ENCODE assay signal across 10 cellular contexts in genomic region chr7:23333671-23334246, GRCh38. TPM values are rescaled to one million over a fixed set of nuclear protein-coding genes. Genes with fewer than 3 reads are reported as not detected.
DNase-seq lines count a peak whose midpoint lies in the region; ATAC-seq and TF ChIP-seq lines count a peak whose summit lies in the region.
"Had no signal": no experiment of that assay in that cellular context is flagged by ENCODE, and none has a peak within 500 bp of the region (broad histone marks: within the 10 kb centered on the region; RNA-seq: fewer than 3 reads in every experiment).

No MANE protein-coding gene starts in this region.

- no peak overlapping the region for H2BK120ac ChIP-seq in neuronal stem cell (ENCODE audit: low read depth, low read length)

- H3K9me3 ChIP-seq in heart right ventricle = peaks cover 0 to 6% (median 0%) of the 10 kb centered on the region in 11 donors
- no peaks in the 10 kb centered on the region for H3K9me3 ChIP-seq in spleen
- H3K9me3 ChIP-seq in neuronal stem cell (replicated peaks in 1 of 2; ENCODE audit: control insufficient read depth in 2 of 2, insufficient read depth in 1 of 2, low read depth in 1 of 2, low read length in 2 of 2) = peaks cover 6 to 7% of the 10 kb centered on the region in 2 donors

- peak; percentile 95 for DNase-seq in HCEC 1CT
- DNase-seq in amniotic epithelial cell (ENCODE audit: low read depth) = peak; percentile 99
- DNase-seq in heart right ventricle = peak; percentile 8 to 15
- no peak for DNase-seq in spleen
- no peak for DNase-seq in NCI-H1417 treated with DMSO at 0.1 percent for 48 hours (lab: John Stamatoyannopoulos, UW)
- DNase-seq in neuronal stem cell (ENCODE audit: low spot score) = no peak
- no peak for DNase-seq in NCI-H1105 (lab: John Stamatoyannopoulos, UW)
- DNase-seq: activated naive CD8-positive, alpha-beta T cell treated with anti-CD3 and anti-CD28 coated beads, Interleukin-2, amount 10 ng/mL, durations not matched to agents 7 days and 5 days; hippocampal formation had no signal

- intact Hi-C loops in heart right ventricle (cut with DNase I) = no loop called here
- intact Hi-C loops in spleen (cut with DNase I; ENCODE audit: low total_unique reads) = no loop called here

- H3K4me3 ChIP-seq in heart right ventricle = no peak overlapping the region
- no peak overlapping the region for H3K4me3 ChIP-seq in spleen
- H3K4me3 ChIP-seq in neuronal stem cell (ENCODE audit: low read length in 2 of 2) = no peak overlapping the region

- peak in 6 of 8 donors; percentile 40 to 79 (median 56) for ATAC-seq in heart right ventricle
- no peak for ATAC-seq in HG03432 (IDR thresholded peaks at IDR 0.05; ENCODE audit: unreplicated experiment)

- TF ChIP-seq POLR2A in spleen (IDR thresholded peaks at IDR 0.05) = no peak

- peak overlapping the region in 7 of 10 donors; percentile 7 to 63 (median 50) for H3K27ac ChIP-seq in heart right ventricle
- H3K27ac ChIP-seq in spleen = peak overlapping the region in 6 of 8 donors; percentile 12 to 62 (median 26)
- no peak overlapping the region for H3K27ac ChIP-seq in neuronal stem cell (replicated peaks; ENCODE audit: low read length)

- H3K14ac ChIP-seq in neuronal stem cell (ENCODE audit: low read length) = no peak overlapping the region

- TF ChIP-seq CTCF in heart right ventricle (IDR thresholded peaks at IDR 0.05) = no peak
- no peak for TF ChIP-seq CTCF in spleen (IDR thresholded peaks at IDR 0.05 in 8 of 11, conservative IDR thresholded peaks at IDR 0.05 in 3 of 11)

- H3K27me3 ChIP-seq in heart right ventricle = peaks cover 0 to 5% (median 0%) of the 10 kb centered on the region in 7 donors
- H3K27me3 ChIP-seq in spleen (replicated peaks in 1 of 7) = no peaks in the 10 kb centered on the region
- H3K27me3 ChIP-seq in neuronal stem cell (ENCODE audit: control insufficient read depth in 3 of 3, insufficient read depth in 3 of 3, low read depth in 1 of 3, low read length in 3 of 3) = no peaks in the 10 kb centered on the region

- no peak overlapping the region for H2BK12ac ChIP-seq in neuronal stem cell (ENCODE audit: low read length)

- no peak overlapping the region for H4K8ac ChIP-seq in neuronal stem cell (ENCODE audit: low read depth, low read length)

- no peak overlapping the region for H3K18ac ChIP-seq in neuronal stem cell (ENCODE audit: low read length)

- no peak overlapping the region for H4K91ac ChIP-seq in neuronal stem cell (ENCODE audit: low read depth, low read length, poor library complexity)

- H3K9ac ChIP-seq in neuronal stem cell (ENCODE audit: low read depth, low read length, poor library complexity) = no peak overlapping the region

- no peak overlapping the region for H3K23ac ChIP-seq in neuronal stem cell (ENCODE audit: low read depth, low read length, poor library complexity)

- H2BK15ac ChIP-seq in neuronal stem cell (ENCODE audit: low read length) = no peak overlapping the region

- no peak overlapping the region for H2AK5ac ChIP-seq in neuronal stem cell (ENCODE audit: low read depth, low read length)

- WGBS in heart right ventricle, 2 donors = 46 to 52% methylated on average over 9 of the region's 9 CpGs
- 64 to 84% (median 76%) methylated on average over 9 of the region's 9 CpGs for WGBS in spleen, 5 donors
- no CpG with 5 or more reads among the region's 9 CpGs for WGBS in neuronal stem cell (ENCODE audit: extremely low coverage in 2 of 2, insufficient read length in 2 of 2, insufficient replicate concordance in 1 of 2), 2 donors

- H3K4me2 ChIP-seq in neuronal stem cell (ENCODE audit: insufficient read depth, low read length, poor library complexity, severe bottlenecking) = no peak overlapping the region

- H3K36me3 ChIP-seq in heart right ventricle = no peaks in the 10 kb centered on the region
- no peaks in the 10 kb centered on the region for H3K36me3 ChIP-seq in spleen
- H3K36me3 ChIP-seq in neuronal stem cell (replicated peaks in 1 of 2; ENCODE audit: control insufficient read depth in 2 of 2, insufficient read depth in 2 of 2, low read length in 2 of 2) = peaks cover 40 to 95% of the 10 kb centered on the region in 2 donors

- H3K4me1 ChIP-seq in heart right ventricle = peaks cover 0 to 38% (median 32%) of the 10 kb centered on the region in 9 donors
- H3K4me1 ChIP-seq in spleen = peaks cover 0 to 8% (median 0%) of the 10 kb centered on the region in 6 donors
- H3K4me1 ChIP-seq in neuronal stem cell (ENCODE audit: control insufficient read depth in 2 of 2, insufficient read depth in 1 of 2, low read depth in 1 of 2, low read length in 2 of 2) = no peaks in the 10 kb centered on the region

- H3K79me1 ChIP-seq in neuronal stem cell (ENCODE audit: low read depth, low read length) = peaks cover 1% of the 10 kb centered on the region

- H3K4ac ChIP-seq in neuronal stem cell (ENCODE audit: low read length) = no peak overlapping the region

- H2BK5ac ChIP-seq in neuronal stem cell (ENCODE audit: low read length) = no peak overlapping the region

- no peak overlapping the region for H2AFZ ChIP-seq in neuronal stem cell (ENCODE audit: low read length)

RNA-seq across cellular contexts. Expression of gene MALSU1, which starts 34.6 kb away (rescaled TPM):
- total RNA-seq in heart right ventricle (100 to 1,000 TPM in 5 of 10 donors, 10 to 100 TPM in 5; 92.2 to 132 (median 99.3) TPM), spleen (10 to 100 TPM; 26.5 to 49.8 (median 36.2) TPM)
- polyA plus RNA-seq in heart right ventricle (100 to 1,000 TPM in 1 of 2 donors, 10 to 100 TPM in 1; 21.4 to 115 TPM), spleen (10 to 100 TPM; 18.3 to 34.2 (median 28.3) TPM)
- 63.6 TPM for polyA plus RNA-seq in neuronal stem cell (2013, experiment 1 of 2)
- 64.1 TPM for polyA plus RNA-seq in neuronal stem cell (2013, experiment 2 of 2)

Comparison
In these comparisons a context has a peak if more than half of its experiments do, and no peak if none do; other contexts are left out.
1. DNase-seq: peak in HCEC 1CT (single experiment), amniotic epithelial cell (single experiment) and heart right ventricle (2 of 2); none in spleen (single experiment), NCI-H1417 treated with DMSO at 0.1 percent for 48 hours (single experiment), neuronal stem cell (single experiment) and NCI-H1105 (single experiment).